9 cellular contexts compared by ENCODE assay signal in the genomic region with DNA sequence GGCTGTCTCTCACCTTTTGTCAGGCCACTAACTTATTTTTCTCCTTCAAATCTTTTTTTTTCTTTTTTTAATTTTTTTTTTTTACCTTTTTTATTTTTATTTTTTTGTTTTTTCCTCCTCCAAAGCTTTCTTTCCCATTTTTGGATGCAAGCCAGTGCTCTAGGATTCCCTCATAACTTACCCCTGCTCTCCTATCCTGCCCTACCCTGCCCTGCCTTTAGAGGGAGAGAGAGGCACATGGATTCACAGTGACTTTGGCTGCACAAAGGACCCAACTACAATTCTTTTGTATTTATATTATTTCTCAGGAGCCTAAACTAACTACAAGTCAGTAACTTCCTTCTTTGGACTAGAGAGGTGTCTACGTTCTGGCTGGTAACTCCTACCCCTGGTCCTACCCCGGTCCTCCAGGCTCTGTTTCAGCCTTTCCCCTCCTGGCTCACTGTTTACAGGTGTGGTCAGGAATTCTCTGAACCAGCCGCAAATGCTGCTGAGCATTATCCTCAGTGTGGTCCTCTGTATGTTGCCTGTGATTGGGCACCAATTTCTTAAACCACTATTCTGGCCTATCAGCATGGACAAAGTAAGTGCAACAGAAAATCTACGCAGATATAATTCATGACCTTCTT. TPM values are rescaled to one million over a fixed set of nuclear protein-coding genes. Genes with fewer than 3 reads are reported as not detected.
DNase-seq lines count a peak whose midpoint lies in the region; ATAC-seq and TF ChIP-seq lines count a peak whose summit lies in the region.
"Had no signal": no experiment of that assay in that cellular context is flagged by ENCODE, and none has a peak within 500 bp of the region (broad histone marks: within the 10 kb centered on the region; RNA-seq: fewer than 3 reads in every experiment).

No MANE protein-coding gene starts in this region.

- no peaks in the 10 kb centered on the region for H3K36me3 Mint-ChIP-seq in activated naive CD8-positive, alpha-beta T cell treated with anti-CD3 and anti-CD28 coated beads for 36 hours
- no peaks in the 10 kb centered on the region for H3K36me3 Mint-ChIP-seq in activated naive CD8-positive, alpha-beta T cell treated with anti-CD3 and anti-CD28 coated beads, Interleukin-2, amount 50 U/mL, for 24 hours (ENCODE audit: low read depth)
- no peaks in the 10 kb centered on the region for H3K36me3 Mint-ChIP-seq in WTC11
- H3K36me3 Mint-ChIP-seq: activated naive CD4-positive, alpha-beta T cell treated with anti-CD3 and anti-CD28 coated beads, Interleukin-2, amount 50 U/mL, for 24 hours had no signal

- H3K4me1 Mint-ChIP-seq in activated naive CD8-positive, alpha-beta T cell treated with anti-CD3 and anti-CD28 coated beads for 36 hours, result no peaks in the 10 kb centered on the region
- H3K4me1 Mint-ChIP-seq in activated naive CD8-positive, alpha-beta T cell treated with anti-CD3 and anti-CD28 coated beads, Interleukin-2, amount 50 U/mL, for 24 hours, result no peaks in the 10 kb centered on the region
- 0 out of 2 replicates have a peak, but pooled peaks cover 3% of the 10 kb centered on the region for H3K4me1 Mint-ChIP-seq in WTC11
- H3K4me1 Mint-ChIP-seq: activated naive CD4-positive, alpha-beta T cell treated with anti-CD3 and anti-CD28 coated beads, Interleukin-2, amount 50 U/mL, for 24 hours had no signal

- TF ChIP-seq CTCF in WTC11 (IDR thresholded peaks at IDR 0.05) (peak; percentile 17; the same call in 1 of the 2 replicates), gastroesophageal sphincter (IDR thresholded peaks at IDR 0.05) (peak; percentile 76 to 78 (median 76)), sigmoid colon (IDR thresholded peaks at IDR 0.05) (peak; percentile 56 to 74 (median 64))

- H3K27ac ChIP-seq in gastroesophageal sphincter, result no peak overlapping the region
- no peak overlapping the region for H3K27ac ChIP-seq in sigmoid colon

- POLR2A ChIA-PET in WTC11 (lab: Charles Lee), result no interaction called here

- peaks cover 11% of the 10 kb centered on the region for H3K27me3 Mint-ChIP-seq in activated naive CD8-positive, alpha-beta T cell treated with anti-CD3 and anti-CD28 coated beads for 36 hours
- H3K27me3 Mint-ChIP-seq in activated naive CD8-positive, alpha-beta T cell treated with anti-CD3 and anti-CD28 coated beads, Interleukin-2, amount 50 U/mL, for 24 hours, result peaks cover 11% of the 10 kb centered on the region
- H3K27me3 Mint-ChIP-seq in WTC11 (ENCODE audit: low read depth), result peaks cover 4% of the 10 kb centered on the region

- peak; percentile 23 for DNase-seq in activated naive CD8-positive, alpha-beta T cell treated with anti-CD3 and anti-CD28 coated beads for 36 hours
- DNase-seq in activated naive CD8-positive, alpha-beta T cell treated with anti-CD3 and anti-CD28 coated beads, Interleukin-2, amount 50 U/mL, for 24 hours, result no peak
- peak; percentile 29 for DNase-seq in NCI-H146 treated with DMSO at 0.1 percent for 48 hours (lab: John Stamatoyannopoulos, UW; ENCODE audit: unreplicated experiment)
- DNase-seq in WTC11 (ENCODE audit: low spot score), result peak; percentile 59
- peak; percentile 79 for DNase-seq in sigmoid colon

- intact Hi-C loops in sigmoid colon (cut with DNase I), result loop anchor here (1.0 to 10.0 kb wide), 2 partner anchors 73 to 487 kb away; no protein-coding TSS in a partner anchor

- H3K4me3 ChIP-seq in gastroesophageal sphincter, result no peak overlapping the region
- no peak overlapping the region for H3K4me3 ChIP-seq in sigmoid colon

- H3K4me3 Mint-ChIP-seq in activated naive CD8-positive, alpha-beta T cell treated with anti-CD3 and anti-CD28 coated beads for 36 hours, result no peak overlapping the region
- H3K4me3 Mint-ChIP-seq in activated naive CD8-positive, alpha-beta T cell treated with anti-CD3 and anti-CD28 coated beads, Interleukin-2, amount 50 U/mL, for 24 hours, result no peak overlapping the region
- H3K4me3 Mint-ChIP-seq in WTC11, result no peak overlapping the region
- H3K4me3 Mint-ChIP-seq: activated naive CD4-positive, alpha-beta T cell treated with anti-CD3 and anti-CD28 coated beads, Interleukin-2, amount 50 U/mL, for 24 hours had no signal

- 55 to 65% methylated on average over 4 of the region's 4 CpGs for WGBS in gastroesophageal sphincter (ENCODE audit: low coverage in 1 of 2), 2 donors
- whole genome bisulfite sequencing in sigmoid colon, 2 donors, result 70 to 79% methylated on average over 4 of the region's 4 CpGs

- no peaks in the 10 kb centered on the region for H3K27me3 ChIP-seq in gastroesophageal sphincter
- no peaks in the 10 kb centered on the region for H3K27me3 ChIP-seq in sigmoid colon

- CTCF ChIA-PET in WTC11 (lab: Charles Lee), result interaction anchor here (0.6 to 1.0 kb wide), 4 partner anchors 37 to 118 kb away, joined by 3 to 5 read pairs (median 4); no protein-coding TSS in a partner anchor

- no peak for TF ChIP-seq EP300 in gastroesophageal sphincter (IDR thresholded peaks at IDR 0.05)
- TF ChIP-seq EP300 in sigmoid colon (IDR thresholded peaks at IDR 0.05), result no peak

- no peak overlapping the region for H3K27ac Mint-ChIP-seq in activated naive CD8-positive, alpha-beta T cell treated with anti-CD3 and anti-CD28 coated beads for 36 hours
- no peak overlapping the region for H3K27ac Mint-ChIP-seq in activated naive CD8-positive, alpha-beta T cell treated with anti-CD3 and anti-CD28 coated beads, Interleukin-2, amount 50 U/mL, for 24 hours
- H3K27ac Mint-ChIP-seq in WTC11, result no peak overlapping the region
- H3K27ac Mint-ChIP-seq: activated naive CD4-positive, alpha-beta T cell treated with anti-CD3 and anti-CD28 coated beads, Interleukin-2, amount 50 U/mL, for 24 hours had no signal

- no peak for ATAC-seq in activated naive CD8-positive, alpha-beta T cell treated with anti-CD3 and anti-CD28 coated beads, Interleukin-2, amount 50 U/mL, for 24 hours
- ATAC-seq in WTC11 (peak; percentile 76), gastroesophageal sphincter (peak; percentile 76), GM18511 (IDR thresholded peaks at IDR 0.05; ENCODE audit: unreplicated experiment) (no peak), GM21825 (IDR thresholded peaks at IDR 0.05; ENCODE audit: unreplicated experiment) (no peak)

- H3K4me1 ChIP-seq in gastroesophageal sphincter (peaks cover 0 to 7% (median 0%) of the 10 kb centered on the region in 3 donors), sigmoid colon (no peaks in the 10 kb centered on the region)

- H3K9me3 ChIP-seq in gastroesophageal sphincter (no peaks in the 10 kb centered on the region), sigmoid colon (no peaks in the 10 kb centered on the region)

- H3K9me3 Mint-ChIP-seq in activated naive CD8-positive, alpha-beta T cell treated with anti-CD3 and anti-CD28 coated beads for 36 hours, result no peaks in the 10 kb centered on the region
- H3K9me3 Mint-ChIP-seq in activated naive CD8-positive, alpha-beta T cell treated with anti-CD3 and anti-CD28 coated beads, Interleukin-2, amount 50 U/mL, for 24 hours, result no peaks in the 10 kb centered on the region
- H3K9me3 Mint-ChIP-seq in WTC11, result no peaks in the 10 kb centered on the region
- H3K9me3 Mint-ChIP-seq: activated naive CD4-positive, alpha-beta T cell treated with anti-CD3 and anti-CD28 coated beads, Interleukin-2, amount 50 U/mL, for 24 hours had no signal

- H3K36me3 ChIP-seq in gastroesophageal sphincter (no peaks in the 10 kb centered on the region), sigmoid colon (no peaks in the 10 kb centered on the region)

- TF ChIP-seq POLR2A in gastroesophageal sphincter (IDR thresholded peaks at IDR 0.05) (no peak), sigmoid colon (IDR thresholded peaks at IDR 0.05) (no peak)

TF ChIP-seq in WTC11, 78 proteins besides CTCF, POLR2A, EP300 and RAD21 (continues in another document):
- TF ChIP-seq ATF1 (CRISPR knock-in tag; IDR thresholded peaks at IDR 0.05) (no peak), USF2 (CRISPR knock-in tag; IDR thresholded peaks at IDR 0.05) (no peak), JUN (CRISPR knock-in tag; IDR thresholded peaks at IDR 0.05) (no peak), TP53 (CRISPR knock-in tag; IDR thresholded peaks at IDR 0.05) (no peak), NR1H2 (CRISPR knock-in tag; IDR thresholded peaks at IDR 0.05) (no peak), AFF4 (CRISPR knock-in tag; IDR thresholded peaks at IDR 0.05; ENCODE audit: borderline replicate concordance) (no peak)

RNA-seq across cellular contexts. Expression of gene RUSC2, which starts 8.4 kb away (rescaled TPM):
- 1 to 10 TPM; 2.2 to 2.4 TPM for total RNA-seq in activated naive CD8-positive, alpha-beta T cell treated with anti-CD3 and anti-CD28 coated beads for 36 hours
- 7.3 to 9.4 TPM (median 8.7 TPM) in 3 replicates for total RNA-seq in WTC11 (2021)
- total RNA-seq in gastroesophageal sphincter, result 10 to 100 TPM; 43.8 to 85.4 (median 59.6) TPM
- total RNA-seq in sigmoid colon, result 10 to 100 TPM; 30.9 to 47.1 (median 43.4) TPM
- polyA plus RNA-seq in sigmoid colon, result 1 to 10 TPM in 2 of 3 donors, under 1 TPM in 1; 0.92 to 5.6 (median 1.2) TPM

Comparison
In these comparisons a context has a peak if more than half of its experiments do, and no peak if none do; other contexts are left out.
1. ATAC-seq: peak in WTC11 (single experiment) and gastroesophageal sphincter (single experiment); none in activated naive CD8-positive, alpha-beta T cell treated with anti-CD3 and anti-CD28 coated beads, Interleukin-2, amount 50 U/mL, for 24 hours (single experiment), GM18511 (single experiment) and GM21825 (single experiment).
2. CTCF ChIP-seq: peak in every context shown above with its lines; median percentile 76 in gastroesophageal sphincter; 64 in sigmoid colon; 17 in WTC11.